11 cellular contexts compared by ENCODE assay signal in genomic region chr3:98730338-98730737, GRCh38. TPM values are rescaled to one million over a fixed set of nuclear protein-coding genes. Genes with fewer than 3 reads are reported as not detected.
DNase-seq lines count a peak whose midpoint lies in the region; ATAC-seq, FAIRE-seq and TF ChIP-seq lines count a peak whose summit lies in the region.
"Had no signal": no experiment of that assay in that cellular context is flagged by ENCODE, and none has a peak within 500 bp of the region (broad histone marks: within the 10 kb centered on the region; RNA-seq: fewer than 3 reads in every experiment).

No MANE protein-coding gene starts in this region.

- H3K79me2 ChIP-seq in endothelial cell of umbilical vein (ENCODE audit: control insufficient read depth, insufficient read depth, low read length), result peaks cover 30% of the 10 kb centered on the region

- no peak overlapping the region for H3K4me3 ChIP-seq in CD4-positive, CD25-positive, alpha-beta regulatory T cell (ENCODE audit: low read depth, low read length)
- H3K4me3 ChIP-seq in endothelial cell of umbilical vein (replicated peaks in 1 of 3; ENCODE audit: insufficient read depth in 1 of 3, low read depth in 1 of 3, low read length in 3 of 3) (peak overlapping the region in 1 of 3 experiments; percentile 1), heart left ventricle (no peak overlapping the region), stomach (no peak overlapping the region)
- H3K4me3 ChIP-seq: dorsolateral prefrontal cortex, tibial nerve had no signal

- BruUV-seq in endothelial cell of umbilical vein (replicated peaks; lab: Mats Ljungman, UMichigan), result no TSS peak

- TF ChIP-seq EP300 in stomach (IDR thresholded peaks at IDR 0.05), result no peak

- H3K4me2 ChIP-seq in endothelial cell of umbilical vein (ENCODE audit: insufficient read depth, low read length), result peak overlapping the region; percentile 66

- H3K27me3 ChIP-seq in CD4-positive, CD25-positive, alpha-beta regulatory T cell (ENCODE audit: control insufficient read depth, insufficient read depth, low read length), result peaks cover 32% of the 10 kb centered on the region
- no peaks in the 10 kb centered on the region for H3K27me3 ChIP-seq in endothelial cell of umbilical vein (ENCODE audit: control insufficient read depth in 2 of 2, insufficient read depth in 2 of 2, low read length in 2 of 2)
- H3K27me3 ChIP-seq in heart left ventricle, result no peaks in the 10 kb centered on the region
- H3K27me3 ChIP-seq in stomach, result peaks cover 0 to 30% (median 5%) of the 10 kb centered on the region in 3 donors
- H3K27me3 ChIP-seq: dorsolateral prefrontal cortex, tibial nerve had no signal

- DNase-seq in CD4-positive, CD25-positive, alpha-beta regulatory T cell, result no peak
- peak; percentile 5 for DNase-seq in HK-2 (ENCODE audit: unreplicated experiment)
- DNase-seq in endothelial cell of umbilical vein (ENCODE audit: low read depth, low spot score), result peak; percentile 97
- DNase-seq in NCI-H1105 (lab: John Stamatoyannopoulos, UW), result no peak
- no peak for DNase-seq in heart left ventricle
- no peak for DNase-seq in stomach
- DNase-seq in GM03348 (ENCODE audit: low spot score), result no peak
- DNase-seq: dorsolateral prefrontal cortex had no signal

- no peak overlapping the region for H3K27ac ChIP-seq in CD4-positive, CD25-positive, alpha-beta regulatory T cell (ENCODE audit: insufficient read depth, low read length, poor library complexity, severe bottlenecking)
- H3K27ac ChIP-seq in endothelial cell of umbilical vein (ENCODE audit: insufficient read depth, low read depth, low read length) (peak overlapping the region; percentile 70), heart left ventricle (no peak overlapping the region), stomach (no peak overlapping the region)

- no peaks in the 10 kb centered on the region for H3K36me3 Mint-ChIP-seq in CD4-positive, CD25-positive, alpha-beta regulatory T cell

- POLR2A ChIA-PET in endothelial cell of umbilical vein (lab: Charles Lee), result no interaction called here

- TF ChIP-seq CTCF in endothelial cell of umbilical vein (IDR thresholded peaks at IDR 0.05; ENCODE audit: extremely low read depth in 1 of 2, insufficient read depth in 1 of 2, low read depth in 1 of 2, low read length in 2 of 2), result no peak
- no peak for TF ChIP-seq CTCF in heart left ventricle (IDR thresholded peaks at IDR 0.05)
- no peak for TF ChIP-seq CTCF in stomach (IDR thresholded peaks at IDR 0.05)

- no peak overlapping the region for H2AFZ ChIP-seq in endothelial cell of umbilical vein (ENCODE audit: low read depth, low read length)

- intact Hi-C loops in endothelial cell of umbilical vein (cut with micrococcal nuclease), result loop anchor here (5.0 kb wide), 2 partner anchors 33 to 247 kb away; no protein-coding TSS in a partner anchor
- intact Hi-C loops in heart left ventricle (cut with DNase I), result loop anchor here (5.0 to 10.0 kb wide), 7 partner anchors 37 to 82 kb away; no protein-coding TSS in a partner anchor
- intact Hi-C loops in stomach (cut with DNase I; ENCODE audit: low total_unique reads), result no loop called here

- 57 to 93% (median 67%) methylated on average over 1 of the region's 1 CpG for WGBS in heart left ventricle, 4 donors
- 40 to 53% (median 48%) methylated on average over 1 of the region's 1 CpG for WGBS in stomach, 5 donors

- FAIRE-seq in endothelial cell of umbilical vein (lab: Jason Lieb, UNC), result peak; percentile 97

- peak; percentile 48 to 52 for ATAC-seq in CD4-positive, CD25-positive, alpha-beta regulatory T cell (ENCODE audit: low read depth in 2 of 2)
- ATAC-seq in GM19455 (IDR thresholded peaks at IDR 0.05; ENCODE audit: unreplicated experiment), result peak; percentile 48
- no peak for ATAC-seq in heart left ventricle

- CTCF ChIA-PET in endothelial cell of umbilical vein (lab: Charles Lee), result interaction anchor here (1.2 to 6.7 kb wide), 3 partner anchors 48 to 127 kb away, joined by 5 to 37 read pairs (median 29); no protein-coding TSS in a partner anchor

- H3K9me1 ChIP-seq in endothelial cell of umbilical vein (replicated peaks; ENCODE audit: control insufficient read depth, extremely low read depth, insufficient read depth, low read length), result no peaks in the 10 kb centered on the region

- H3K9me3 ChIP-seq in CD4-positive, CD25-positive, alpha-beta regulatory T cell (ENCODE audit: control insufficient read depth in 2 of 2, low read length in 2 of 2), result no peaks in the 10 kb centered on the region
- H3K9me3 ChIP-seq in endothelial cell of umbilical vein (replicated peaks; ENCODE audit: control insufficient read depth, insufficient read depth, low read length) (no peaks in the 10 kb centered on the region), heart left ventricle (no peaks in the 10 kb centered on the region), stomach (no peaks in the 10 kb centered on the region)
- H3K9me3 ChIP-seq: tibial nerve had no signal

- TF ChIP-seq POLR2A in endothelial cell of umbilical vein (IDR thresholded peaks at IDR 0.05; ENCODE audit: low read depth, low read length) (no peak), heart left ventricle (IDR thresholded peaks at IDR 0.05) (no peak), stomach (IDR thresholded peaks at IDR 0.05) (no peak)

- peaks cover 64% of the 10 kb centered on the region for H3K27me3 Mint-ChIP-seq in CD4-positive, CD25-positive, alpha-beta regulatory T cell

- peaks cover 19% of the 10 kb centered on the region for H3K4me1 ChIP-seq in CD4-positive, CD25-positive, alpha-beta regulatory T cell (ENCODE audit: control insufficient read depth, insufficient read depth, low read length, poor library complexity, severe bottlenecking)
- H3K4me1 ChIP-seq in endothelial cell of umbilical vein (ENCODE audit: control insufficient read depth, extremely low read depth, insufficient read depth, low read length) (peaks cover 37% of the 10 kb centered on the region), heart left ventricle (peaks cover 0 to 26% (median 10%) of the 10 kb centered on the region in 12 donors), stomach (peaks cover 10 to 36% (median 20%) of the 10 kb centered on the region in 4 donors)

- no peaks in the 10 kb centered on the region for H3K36me3 ChIP-seq in CD4-positive, CD25-positive, alpha-beta regulatory T cell (ENCODE audit: control insufficient read depth, insufficient read depth, low read length)
- H3K36me3 ChIP-seq in endothelial cell of umbilical vein (ENCODE audit: control insufficient read depth in 2 of 2, extremely low read depth in 1 of 2, insufficient read depth in 2 of 2, low read length in 2 of 2), result no peaks in the 10 kb centered on the region
- no peaks in the 10 kb centered on the region for H3K36me3 ChIP-seq in heart left ventricle
- no peaks in the 10 kb centered on the region for H3K36me3 ChIP-seq in stomach
- H3K36me3 ChIP-seq: tibial nerve had no signal

- H3K4me1 Mint-ChIP-seq in CD4-positive, CD25-positive, alpha-beta regulatory T cell, result peaks cover 0 to 19% (median 12%) of the 10 kb centered on the region in 4 donors

- no peak overlapping the region for H3K27ac Mint-ChIP-seq in CD4-positive, CD25-positive, alpha-beta regulatory T cell
- H3K27ac Mint-ChIP-seq: T-helper 1 cell treated with Interleukin-12 subunit alpha and Interleukin-12 subunit beta and Interleukin-4 antibody, amounts not matched to agents 30 μg/mL and 1 μg/mL, for 36 hours had no signal

- H3K4me3 Mint-ChIP-seq in CD4-positive, CD25-positive, alpha-beta regulatory T cell, result peak overlapping the region in 1 of 4 donors; percentile 41
- H3K4me3 Mint-ChIP-seq: T-helper 1 cell treated with Interleukin-12 subunit alpha and Interleukin-12 subunit beta and Interleukin-4 antibody, amounts not matched to agents 30 μg/mL and 1 μg/mL, for 36 hours had no signal

- peaks cover 0 to 6% (median 0%) of the 10 kb centered on the region in 7 donors for H3K9me3 Mint-ChIP-seq in CD4-positive, CD25-positive, alpha-beta regulatory T cell
- H3K9me3 Mint-ChIP-seq: T-helper 1 cell treated with Interleukin-12 subunit alpha and Interleukin-12 subunit beta and Interleukin-4 antibody, amounts not matched to agents 30 μg/mL and 1 μg/mL, for 36 hours had no signal

- no peaks in the 10 kb centered on the region for H4K20me1 ChIP-seq in endothelial cell of umbilical vein (replicated peaks; ENCODE audit: control insufficient read depth, extremely low read depth, insufficient read depth, low read length)

- dilution Hi-C loops in endothelial cell of umbilical vein (cut with MboI; ENCODE audit: extremely low pct_ligation_motif_present, low sequenced_read_pairs), result no loop called here

- H3K9ac ChIP-seq in endothelial cell of umbilical vein (replicated peaks; ENCODE audit: extremely low read depth, insufficient read depth, low read length), result peak overlapping the region; percentile 5

TF ChIP-seq in endothelial cell of umbilical vein, 7 proteins besides CTCF, POLR2A, EP300 and RAD21 (continues in another document):
- TF ChIP-seq MAX (IDR thresholded peaks at IDR 0.05; ENCODE audit: insufficient read depth, insufficient read length) (no peak), EZH2 (IDR thresholded peaks at IDR 0.05; ENCODE audit: borderline replicate concordance, low read depth, low read length, severe bottlenecking) (no peak), FOS (IDR thresholded peaks at IDR 0.05; ENCODE audit: borderline replicate concordance, insufficient read depth, low read length) (peak; percentile 99), POLR2AphosphoS5 (IDR thresholded peaks at IDR 0.05; ENCODE audit: insufficient read depth, low read depth, low read length) (peak; percentile 78), GATA2 (IDR thresholded peaks at IDR 0.05; ENCODE audit: insufficient read depth, insufficient read length, low read depth, low read length) (peak; percentile 74), MYC (IDR thresholded peaks at IDR 0.05; ENCODE audit: low read depth, low read length) (peak; percentile 30)

RNA-seq across cellular contexts. Expression of gene ST3GAL6, which starts 32.8 kb away (rescaled TPM):
- total RNA-seq in CD4-positive, CD25-positive, alpha-beta regulatory T cell, result 0.89 TPM
- polyA plus RNA-seq in CD4-positive, CD25-positive, alpha-beta regulatory T cell, result under 1 TPM in 1 of 4 donors, not detected in 3; 0.37 TPM
- total RNA-seq in endothelial cell of umbilical vein (17.7 and 35.9 TPM in 2 replicates), heart left ventricle (10 to 100 TPM; 35.3 to 91.1 (median 64.5) TPM), stomach (100 to 1,000 TPM in 1 of 5 donors, 10 to 100 TPM in 3, not detected in 1; 13.6 to 129 (median 40.3) TPM)
- polyA plus RNA-seq in endothelial cell of umbilical vein (11.3 and 13.2 TPM in 2 replicates), heart left ventricle (10 to 100 TPM; 37.3 to 95.9 TPM), stomach (1 to 10 TPM; 5.8 to 7.7 (median 6.1) TPM)
- polyA plus RNA-seq in endothelial cell of umbilical vein (2011; cell fraction: cytosol; rRNA removed), result 9.4 and 9.9 TPM in 2 replicates
- 44.5 and 49.7 TPM in 2 replicates for polyA plus RNA-seq in endothelial cell of umbilical vein (2011; cell fraction: nucleus; rRNA removed)
- polyA plus RNA-seq in endothelial cell of umbilical vein (2012), result 19.5 and 21.1 TPM in 2 replicates
- polyA minus RNA-seq in endothelial cell of umbilical vein, result 11.9 and 23.9 TPM in 2 replicates
- polyA minus RNA-seq in endothelial cell of umbilical vein (2011; cell fraction: cytosol; rRNA and poly(A)+ RNA removed), result not detected
- polyA minus RNA-seq in endothelial cell of umbilical vein (2011; cell fraction: nucleus; rRNA and poly(A)+ RNA removed), result 35.4 and 40.4 TPM in 2 replicates

Comparison
In these comparisons a context has a peak if more than half of its experiments do, and no peak if none do; other contexts are left out.
1. ATAC-seq: peak in CD4-positive, CD25-positive, alpha-beta regulatory T cell (2 of 2) and GM19455 (single experiment); none in heart left ventricle (0 of 4).
2. DNase-seq: peak in HK-2 (single experiment) and endothelial cell of umbilical vein (single experiment); none in CD4-positive, CD25-positive, alpha-beta regulatory T cell (0 of 3), NCI-H1105 (single experiment), heart left ventricle (0 of 5), stomach (single experiment) and GM03348 (single experiment).